Comparison of ENCODE assay signal across 1 cellular context in genomic region chr13:86976521-86977324, GRCh38.
TF ChIP-seq lines count a peak whose summit lies in the region.

No MANE protein-coding gene starts in this region.

TF ChIP-seq in H1, 55 proteins besides CTCF, POLR2A, EP300 and RAD21:
- TF ChIP-seq CHD7 (IDR thresholded peaks at IDR 0.05; ENCODE audit: insufficient replicate concordance, low read length) (no peak), SIX5 (IDR thresholded peaks at IDR 0.05; ENCODE audit: low read depth, low read length) (no peak), CTBP2 (IDR thresholded peaks at IDR 0.05; ENCODE audit: borderline replicate concordance, insufficient read depth, insufficient read length, low read length) (no peak), SIN3A (conservative IDR thresholded peaks at IDR 0.05 in 1 of 2, IDR thresholded peaks at IDR 0.05 in 1 of 2; ENCODE audit: low read depth in 1 of 2, low read length in 2 of 2) (no peak), TAF7 (optimal IDR thresholded peaks at IDR 0.05; ENCODE audit: borderline replicate concordance, low read depth, low read length) (no peak), CBX5 (IDR thresholded peaks at IDR 0.05; ENCODE audit: low read depth, low read length) (no peak), ZNF274 (IDR thresholded peaks at IDR 0.05; ENCODE audit: borderline replicate concordance, extremely low read depth, low read length) (no peak), BCL11A (IDR thresholded peaks at IDR 0.05; ENCODE audit: low read depth in 2 of 2, low read length in 2 of 2) (no peak), TBP (IDR thresholded peaks at IDR 0.05; ENCODE audit: low read depth, low read length) (no peak), EZH2 (IDR thresholded peaks at IDR 0.05; ENCODE audit: low read depth, low read length, severe bottlenecking) (no peak), GTF2F1 (IDR thresholded peaks at IDR 0.05; ENCODE audit: borderline replicate concordance, low read depth, low read length) (no peak), JUN (IDR thresholded peaks at IDR 0.05; ENCODE audit: low read depth, low read length) (no peak), KDM1A (IDR thresholded peaks at IDR 0.05; ENCODE audit: borderline replicate concordance, low read length) (no peak), RBBP5 (IDR thresholded peaks at IDR 0.05; ENCODE audit: borderline replicate concordance, low read depth, low read length) (no peak), CHD1 (IDR thresholded peaks at IDR 0.05; ENCODE audit: low read depth, low read length) (no peak)
- TF ChIP-seq, protein P1, sequence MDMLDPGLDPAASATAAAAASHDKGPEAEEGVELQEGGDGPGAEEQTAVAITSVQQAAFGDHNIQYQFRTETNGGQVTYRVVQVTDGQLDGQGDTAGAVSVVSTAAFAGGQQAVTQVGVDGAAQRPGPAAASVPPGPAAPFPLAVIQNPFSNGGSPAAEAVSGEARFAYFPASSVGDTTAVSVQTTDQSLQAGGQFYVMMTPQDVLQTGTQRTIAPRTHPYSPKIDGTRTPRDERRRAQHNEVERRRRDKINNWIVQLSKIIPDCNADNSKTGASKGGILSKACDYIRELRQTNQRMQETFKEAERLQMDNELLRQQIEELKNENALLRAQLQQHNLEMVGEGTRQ (IDR thresholded peaks at IDR 0.05; ENCODE audit: low read length), result no peak
TF ChIP-seq in H1: peak in this region for 0.
